In genomic region chr2:221530653-221531037, GRCh38 we compare ENCODE assay signal across 11 cellular contexts. TPM values are rescaled to one million over a fixed set of nuclear protein-coding genes. Genes with fewer than 3 reads are reported as not detected.
A peak's percentile ranks its signal among the peaks of the same experiment; 100 is the strongest.
DNase-seq lines count a peak whose midpoint lies in the region; ATAC-seq and TF ChIP-seq lines count a peak whose summit lies in the region.
"Had no signal": no experiment of that assay in that cellular context is flagged by ENCODE, and none has a peak within 500 bp of the region (broad histone marks: within the 10 kb centered on the region; RNA-seq: fewer than 3 reads in every experiment).

No MANE protein-coding gene starts in this region.

- H3K4me1 ChIP-seq in HEK293 (ENCODE audit: control insufficient read depth, insufficient read depth, low read length), result peaks cover 34% of the 10 kb centered on the region
- peaks cover 26% of the 10 kb centered on the region for H3K4me1 ChIP-seq in endodermal cell (ENCODE audit: control insufficient read depth, insufficient read depth, low read length)
- peaks cover 73% of the 10 kb centered on the region for H3K4me1 ChIP-seq in neural progenitor cell

- H3K4me3 Mint-ChIP-seq in activated CD4-positive, alpha-beta T cell treated with anti-CD3 and anti-CD28 coated beads, Interleukin-2, amount 10 ng/mL, durations not matched to agents 7 days and 5 days, result no peak overlapping the region
- H3K4me3 Mint-ChIP-seq in endodermal cell, result no peak overlapping the region
- H3K4me3 Mint-ChIP-seq in neural progenitor cell, result no peak overlapping the region
- no peak overlapping the region for H3K4me3 Mint-ChIP-seq in glutamatergic neuron (ENCODE audit: unreplicated experiment)
- H3K4me3 Mint-ChIP-seq: activated B cell treated with CpG ODN at 0.5 μM for 24 hours had no signal

- no peaks in the 10 kb centered on the region for H3K36me3 ChIP-seq in HEK293 (ENCODE audit: control insufficient read depth in 2 of 2, insufficient read depth in 1 of 2, low read length in 2 of 2)
- H3K36me3 ChIP-seq in endodermal cell (ENCODE audit: control insufficient read depth, insufficient read depth, low read length), result peaks cover 22% of the 10 kb centered on the region
- peaks cover 4% of the 10 kb centered on the region for H3K36me3 ChIP-seq in neural progenitor cell
- H3K36me3 ChIP-seq: HAP-1 had no signal

- H3K79me2 ChIP-seq in neural progenitor cell (ENCODE audit: low read depth), result peaks cover 100% of the 10 kb centered on the region

- no peak for ATAC-seq in HG03571 (IDR thresholded peaks at IDR 0.05; ENCODE audit: unreplicated experiment)

- H3K27me3 ChIP-seq in endodermal cell (ENCODE audit: control insufficient read depth, insufficient read depth, low read length, poor library complexity, severe bottlenecking), result no peaks in the 10 kb centered on the region
- H3K27me3 ChIP-seq in neural progenitor cell, result no peaks in the 10 kb centered on the region

- H3K27me3 Mint-ChIP-seq in activated CD4-positive, alpha-beta T cell treated with anti-CD3 and anti-CD28 coated beads, Interleukin-2, amount 10 ng/mL, durations not matched to agents 7 days and 5 days, result no peaks in the 10 kb centered on the region
- no peaks in the 10 kb centered on the region for H3K27me3 Mint-ChIP-seq in endodermal cell (ENCODE audit: insufficient read depth)
- H3K27me3 Mint-ChIP-seq in neural progenitor cell (ENCODE audit: insufficient read depth, low read depth), result no peaks in the 10 kb centered on the region
- H3K27me3 Mint-ChIP-seq in glutamatergic neuron (ENCODE audit: unreplicated experiment), result peaks cover 2% of the 10 kb centered on the region
- H3K27me3 Mint-ChIP-seq: activated B cell treated with CpG ODN at 0.5 μM for 24 hours had no signal

- H3K4me3 ChIP-seq in HEK293 (ENCODE audit: low read depth, low read length) (no peak overlapping the region), endodermal cell (ENCODE audit: low read length) (peak overlapping the region; percentile 26), neural progenitor cell (no peak overlapping the region)
- H3K4me3 ChIP-seq: HAP-1 had no signal

- H3F3A ChIP-seq in neural progenitor cell (ENCODE audit: low read depth), result peaks cover 10% of the 10 kb centered on the region

- no peak for DNase-seq in activated CD4-positive, alpha-beta T cell treated with anti-CD3 and anti-CD28 coated beads, Interleukin-2, amount 10 ng/mL, durations not matched to agents 7 days and 5 days
- no peak for DNase-seq in activated CD4-positive, alpha-beta T cell treated with anti-CD3 and anti-CD28 coated beads for 4 hours
- no peak for DNase-seq in endodermal cell
- no peak for DNase-seq in neural progenitor cell (ENCODE audit: low spot score)
- no peak for DNase-seq in activated gamma-delta T cell (lab: John Stamatoyannopoulos, UW)
- no peak for DNase-seq in glutamatergic neuron
- DNase-seq: activated B cell treated with CpG ODN at 0.5 μM for 24 hours, small intestine had no signal

- no peak overlapping the region for H2AFZ ChIP-seq in neural progenitor cell (replicated peaks)

- peaks cover 48% of the 10 kb centered on the region for H3K4me1 Mint-ChIP-seq in activated CD4-positive, alpha-beta T cell treated with anti-CD3 and anti-CD28 coated beads, Interleukin-2, amount 10 ng/mL, durations not matched to agents 7 days and 5 days
- peaks cover 57% of the 10 kb centered on the region for H3K4me1 Mint-ChIP-seq in endodermal cell
- peaks cover 50% of the 10 kb centered on the region for H3K4me1 Mint-ChIP-seq in neural progenitor cell
- H3K4me1 Mint-ChIP-seq in glutamatergic neuron (ENCODE audit: low read depth, unreplicated experiment), result peaks cover 3% of the 10 kb centered on the region

- H3K9ac ChIP-seq in endodermal cell (ENCODE audit: extremely low read depth, low read length, poor library complexity, severe bottlenecking) (no peak overlapping the region), neural progenitor cell (no peak overlapping the region)

- H3K9me3 ChIP-seq in HEK293 (ENCODE audit: control insufficient read depth, insufficient read depth, low read depth, low read length) (no peaks in the 10 kb centered on the region), endodermal cell (ENCODE audit: control insufficient read depth, low read length) (peaks cover 16% of the 10 kb centered on the region), neural progenitor cell (ENCODE audit: low read depth) (no peaks in the 10 kb centered on the region)
- H3K9me3 ChIP-seq: HAP-1 had no signal

- POLR2A ChIA-PET in activated CD4-positive, alpha-beta T cell treated with anti-CD3 and anti-CD28 coated beads, Interleukin-2, amount 10 ng/mL, durations not matched to agents 7 days and 5 days (lab: Charles Lee), result no interaction called here
- POLR2A ChIA-PET in HEK293 (lab: Yijun Ruan, JAX), result interaction anchor here (0.7 kb wide), 2 partner anchors 223 to 226 kb away, joined by 3 read pairs; no protein-coding TSS in a partner anchor

- H3K4me2 ChIP-seq in neural progenitor cell, result peak overlapping the region; percentile 1

- H3K27ac ChIP-seq in HEK293 (ENCODE audit: extremely low read depth, low read depth, low read length) (peak overlapping the region; percentile 62; the same call in 1 of the 2 replicates), endodermal cell (ENCODE audit: low read depth, low read length) (no peak overlapping the region), neural progenitor cell (peak overlapping the region; percentile 11)

- no peak for TF ChIP-seq CTCF in HEK293 (tag by site-specific recombination; IDR thresholded peaks at IDR 0.05)
- no peak for TF ChIP-seq CTCF in endodermal cell (conservative IDR thresholded peaks at IDR 0.05)
- no peak for TF ChIP-seq CTCF in neural progenitor cell (IDR thresholded peaks at IDR 0.05)
- TF ChIP-seq CTCF in glutamatergic neuron (IDR thresholded peaks at IDR 0.05; ENCODE audit: partially characterized antibody, unreplicated experiment), result no peak

- CTCF ChIA-PET in activated CD4-positive, alpha-beta T cell treated with anti-CD3 and anti-CD28 coated beads, Interleukin-2, amount 10 ng/mL, durations not matched to agents 7 days and 5 days (lab: Charles Lee), result interaction anchor here (0.7 kb wide), 1 partner anchor 9 kb away, joined by 4 read pairs; no protein-coding TSS in a partner anchor
- CTCF ChIA-PET in HEK293 (lab: Yijun Ruan, JAX), result interaction anchor here (0.6 to 1.1 kb wide), 4 partner anchors 23 to 1047 kb away, joined by 4 to 5 read pairs (median 5); no protein-coding TSS in a partner anchor

- peaks cover 100% of the 10 kb centered on the region for H4K20me1 ChIP-seq in neural progenitor cell (ENCODE audit: low read depth)

- peaks cover 9% of the 10 kb centered on the region for H3K9me3 Mint-ChIP-seq in activated CD4-positive, alpha-beta T cell treated with anti-CD3 and anti-CD28 coated beads, Interleukin-2, amount 10 ng/mL, durations not matched to agents 7 days and 5 days
- H3K9me3 Mint-ChIP-seq in endodermal cell (no peaks in the 10 kb centered on the region), neural progenitor cell (no peaks in the 10 kb centered on the region), glutamatergic neuron (ENCODE audit: unreplicated experiment) (no peaks in the 10 kb centered on the region)
- H3K9me3 Mint-ChIP-seq: activated B cell treated with CpG ODN at 0.5 μM for 24 hours had no signal

- peaks cover 32% of the 10 kb centered on the region for H3K36me3 Mint-ChIP-seq in activated CD4-positive, alpha-beta T cell treated with anti-CD3 and anti-CD28 coated beads, Interleukin-2, amount 10 ng/mL, durations not matched to agents 7 days and 5 days (ENCODE audit: low read depth)
- H3K36me3 Mint-ChIP-seq in endodermal cell (ENCODE audit: low read depth), result peaks cover 13% of the 10 kb centered on the region
- peaks cover 2% of the 10 kb centered on the region for H3K36me3 Mint-ChIP-seq in neural progenitor cell
- H3K36me3 Mint-ChIP-seq in glutamatergic neuron (ENCODE audit: unreplicated experiment), result no peaks in the 10 kb centered on the region

- peak overlapping the region; percentile 80 for H3K27ac Mint-ChIP-seq in activated CD4-positive, alpha-beta T cell treated with anti-CD3 and anti-CD28 coated beads, Interleukin-2, amount 10 ng/mL, durations not matched to agents 7 days and 5 days
- no peak overlapping the region for H3K27ac Mint-ChIP-seq in endodermal cell
- peak overlapping the region; percentile 25 for H3K27ac Mint-ChIP-seq in neural progenitor cell
- H3K27ac Mint-ChIP-seq in glutamatergic neuron (ENCODE audit: unreplicated experiment), result no peak overlapping the region
- H3K27ac Mint-ChIP-seq: activated B cell treated with CpG ODN at 0.5 μM for 24 hours had no signal

- WGBS in endodermal cell (ENCODE audit: insufficient coverage in 1 of 2, insufficient read length in 1 of 2), 2 experiments, result 87 to 100% methylated on average over 1 to 2 of the region's 2 CpGs

TF ChIP-seq in HEK293, 187 proteins besides CTCF, POLR2A, EP300 and RAD21 (continues in another document):
- TF ChIP-seq GLIS1 (tag by site-specific recombination; IDR thresholded peaks at IDR 0.05) (peak; percentile 92), IKZF3 (tag by site-specific recombination; IDR thresholded peaks at IDR 0.05) (no peak), ZNF292 (tag by site-specific recombination; IDR thresholded peaks at IDR 0.05; ENCODE audit: borderline replicate concordance, low read depth) (no peak), ZNF18 (tag by site-specific recombination; IDR thresholded peaks at IDR 0.05) (no peak)

RNA-seq across cellular contexts. Expression of gene EPHA4, which starts 41.5 kb away (rescaled TPM):
- total RNA-seq in activated CD4-positive, alpha-beta T cell treated with anti-CD3 and anti-CD28 coated beads, Interleukin-2, amount 10 ng/mL, durations not matched to agents 7 days and 5 days, result 10 to 100 TPM; 28.2 to 29.3 TPM
- total RNA-seq in endodermal cell (10 to 100 TPM; 74.1 to 87.3 TPM), neural progenitor cell (ENCODE audit: low replicate concordance) (300 and 323 TPM in 2 replicates), glutamatergic neuron (ENCODE audit: unreplicated experiment) (57.2 TPM)
- polyA plus RNA-seq in endodermal cell (2013, experiment 1 of 2), result 83.9 TPM
- polyA plus RNA-seq in endodermal cell (2013, experiment 2 of 2), result 76.5 TPM

Comparison
In these comparisons a context has a peak if more than half of its experiments do, and no peak if none do; other contexts are left out.
1. H3K27ac Mint-ChIP-seq: peak in activated CD4-positive, alpha-beta T cell treated with anti-CD3 and anti-CD28 coated beads, Interleukin-2, amount 10 ng/mL, durations not matched to agents 7 days and 5 days (single experiment) and neural progenitor cell (single experiment); none in endodermal cell (single experiment) and glutamatergic neuron (single experiment).